In genomic region chr9:126806336-126806735, GRCh38 we compare ENCODE assay signal across 9 cellular contexts. TPM values are rescaled to one million over a fixed set of nuclear protein-coding genes. Genes with fewer than 3 reads are reported as not detected.
DNase-seq lines count a peak whose midpoint lies in the region; ATAC-seq and TF ChIP-seq lines count a peak whose summit lies in the region.
"Had no signal": no experiment of that assay in that cellular context is flagged by ENCODE, and none has a peak within 500 bp of the region (broad histone marks: within the 10 kb centered on the region; RNA-seq: fewer than 3 reads in every experiment).

No MANE protein-coding gene starts in this region.

- ATAC-seq in CD4-positive, alpha-beta T cell (ENCODE audit: poor library complexity) = no peak
- no peak for ATAC-seq in naive thymus-derived CD8-positive, alpha-beta T cell
- ATAC-seq in sciatic nerve = no peak

- peaks cover 9% of the 10 kb centered on the region; the same call in 1 of the 2 replicates for H3K4me1 ChIP-seq in MM.1S (ENCODE audit: low read length)
- H3K4me1 ChIP-seq in mammary epithelial cell (ENCODE audit: insufficient read depth, low read length) = peaks cover 14% of the 10 kb centered on the region

- H3K36me3 Mint-ChIP-seq in CD4-positive, alpha-beta T cell (ENCODE audit: low read depth) = peaks cover 47% of the 10 kb centered on the region
- H3K36me3 Mint-ChIP-seq in naive thymus-derived CD8-positive, alpha-beta T cell = peaks cover 0 to 32% (median 5%) of the 10 kb centered on the region in 3 donors

- H3K9ac ChIP-seq in MM.1S (ENCODE audit: low read length) (peak overlapping the region; percentile 92; the same call in 1 of the 2 replicates), mammary epithelial cell (ENCODE audit: insufficient read depth, low read length) (peak overlapping the region; percentile 99)

- no peaks in the 10 kb centered on the region for H3K27me3 ChIP-seq in CD4-positive, alpha-beta T cell (ENCODE audit: control insufficient read depth, insufficient read depth, low read length)
- H3K27me3 ChIP-seq in MM.1S (replicated peaks; ENCODE audit: insufficient read depth, low read length) = no peaks in the 10 kb centered on the region
- H3K27me3 ChIP-seq in mammary epithelial cell (ENCODE audit: insufficient read depth, low read length) = no peaks in the 10 kb centered on the region

- dilution Hi-C loops in mammary epithelial cell (cut with HindIII; ENCODE audit: low sequenced_read_pairs) = no loop called here

- POLR2A ChIA-PET in CD4-positive, alpha-beta T cell (lab: Charles Lee) = interaction anchor here (4.4 kb wide), 1 partner anchor 84 kb away, joined by 25 read pairs; no protein-coding TSS in a partner anchor
- POLR2A ChIA-PET in naive thymus-derived CD8-positive, alpha-beta T cell (lab: Charles Lee) = interaction anchor here (1.2 kb wide), 1 partner anchor 83 kb away, joined by 4 read pairs; no protein-coding TSS in a partner anchor

- H3K4me2 ChIP-seq in MM.1S (ENCODE audit: low read depth, low read length) (peak overlapping the region; percentile 82), mammary epithelial cell (ENCODE audit: insufficient read depth, low read depth, low read length) (peak overlapping the region; percentile 88)

- 45% methylated on average over 2 of the region's 2 CpGs for WGBS in mammary epithelial cell (ENCODE audit: low coverage, missing lambda C conversion rate)
- WGBS in lower leg skin, 2 donors = 62 to 65% methylated on average over 2 of the region's 2 CpGs

- no peaks in the 10 kb centered on the region for H3K9me2 ChIP-seq in MM.1S (replicated peaks; ENCODE audit: insufficient read depth, low read length)

- H2AFZ ChIP-seq in MM.1S (ENCODE audit: low read length) (no peak overlapping the region), mammary epithelial cell (ENCODE audit: low read depth, low read length) (no peak overlapping the region)

- in situ Hi-C loops in mammary epithelial cell (cut with MboI; ENCODE audit: low sequenced_read_pairs in 2 of 2) = no loop called here

- H3K79me2 ChIP-seq in MM.1S (ENCODE audit: low read length) = peaks cover 64% of the 10 kb centered on the region
- peaks cover 64% of the 10 kb centered on the region for H3K79me2 ChIP-seq in mammary epithelial cell (ENCODE audit: insufficient read depth, low read length)

- TF ChIP-seq POLR2A in lower leg skin (IDR thresholded peaks at IDR 0.05) = no peak

- TF ChIP-seq CTCF in CD4-positive, alpha-beta T cell (IDR thresholded peaks at IDR 0.05) = no peak
- TF ChIP-seq CTCF in MM.1S (IDR thresholded peaks at IDR 0.05; ENCODE audit: low read length) (no peak), mammary epithelial cell (conservative IDR thresholded peaks at IDR 0.05 in 1 of 2, IDR thresholded peaks at IDR 0.05 in 1 of 2; ENCODE audit: extremely low read depth in 1 of 2, insufficient read depth in 1 of 2, low read depth in 1 of 2, low read length in 2 of 2) (no peak), lower leg skin (IDR thresholded peaks at IDR 0.05) (no peak)

- intact Hi-C loops in CD4-positive, alpha-beta T cell (cut with DNase I, micrococcal nuclease) = loop anchor here in 1 of 2 experiments (5.0 kb wide), 1 partner anchor 1544 kb away; the partner anchor contains the start of gene GAPVD1
- intact Hi-C loops in mammary epithelial cell (cut with micrococcal nuclease) (no loop called here), sciatic nerve (cut with DNase I) (no loop called here), lower leg skin (cut with DNase I; ENCODE audit: low total_unique reads) (no loop called here)

- peak overlapping the region; percentile 79 for H3K27ac ChIP-seq in CD4-positive, alpha-beta T cell (ENCODE audit: low read depth, low read length)
- H3K27ac ChIP-seq in MM.1S (ENCODE audit: low read length) (peak overlapping the region; percentile 90; the same call in 1 of the 2 replicates), mammary epithelial cell (ENCODE audit: insufficient read depth, low read depth, low read length) (peak overlapping the region; percentile 94)

- no peak for DNase-seq in CD4-positive, alpha-beta T cell
- DNase-seq in MM.1S (no peak), mammary epithelial cell (peak; percentile 37), sciatic nerve (ENCODE audit: low spot score) (no peak), lower leg skin (ENCODE audit: low spot score in 2 of 2) (no peak), NCI-H1417 treated with DMSO at 0.1 percent for 48 hours (lab: John Stamatoyannopoulos, UW) (no peak), midbrain (lab: John Stamatoyannopoulos, UW) (no peak)
- no peak for DNase-seq in naive thymus-derived CD8-positive, alpha-beta T cell
- DNase-seq: KG1 had no signal

- peak overlapping the region; percentile 96 for H3K27ac Mint-ChIP-seq in CD4-positive, alpha-beta T cell
- H3K27ac Mint-ChIP-seq in naive thymus-derived CD8-positive, alpha-beta T cell = peak overlapping the region; percentile 93 to 99 (median 96)

- BruUV-seq in mammary epithelial cell (replicated peaks; lab: Mats Ljungman, UMichigan) = no TSS peak

- H3K36me3 ChIP-seq in MM.1S (replicated peaks; ENCODE audit: insufficient read depth, low read length) (peaks cover 3% of the 10 kb centered on the region; the same call in 1 of the 2 replicates), mammary epithelial cell (ENCODE audit: insufficient read depth, low read length) (peaks cover under 1% of the 10 kb centered on the region)

- H3K4me3 Mint-ChIP-seq in CD4-positive, alpha-beta T cell = peak overlapping the region; percentile 99
- H3K4me3 Mint-ChIP-seq in naive thymus-derived CD8-positive, alpha-beta T cell = peak overlapping the region; percentile 91 to 99 (median 95)

- no peaks in the 10 kb centered on the region for H3K27me3 Mint-ChIP-seq in CD4-positive, alpha-beta T cell
- H3K27me3 Mint-ChIP-seq in naive thymus-derived CD8-positive, alpha-beta T cell = peaks cover 0 to 2% (median 0%) of the 10 kb centered on the region in 5 donors

- H4K20me1 ChIP-seq in MM.1S (ENCODE audit: insufficient read depth, low read length) = no peaks in the 10 kb centered on the region
- no peaks in the 10 kb centered on the region for H4K20me1 ChIP-seq in mammary epithelial cell (ENCODE audit: insufficient read depth, low read length)

- H3K4me3 ChIP-seq in MM.1S (ENCODE audit: low read length) = peak overlapping the region; percentile 88
- H3K4me3 ChIP-seq in mammary epithelial cell (replicated peaks in 1 of 3; ENCODE audit: insufficient read depth in 1 of 3, low read depth in 2 of 3, low read length in 3 of 3) = peak overlapping the region; percentile 73 to 88 (median 77)
- no peak overlapping the region for H3K4me3 ChIP-seq in lower leg skin (ENCODE audit: low read depth, poor library complexity, severe bottlenecking)

- H3K4me1 Mint-ChIP-seq in CD4-positive, alpha-beta T cell (ENCODE audit: low read depth) = peaks cover 53% of the 10 kb centered on the region
- peaks cover 20 to 48% (median 47%) of the 10 kb centered on the region in 4 donors for H3K4me1 Mint-ChIP-seq in naive thymus-derived CD8-positive, alpha-beta T cell

- no peaks in the 10 kb centered on the region for H3K9me3 Mint-ChIP-seq in CD4-positive, alpha-beta T cell
- H3K9me3 Mint-ChIP-seq in naive thymus-derived CD8-positive, alpha-beta T cell = peaks cover 0 to 11% (median 0%) of the 10 kb centered on the region in 9 donors

- peaks cover 15% of the 10 kb centered on the region for H3F3A ChIP-seq in MM.1S (ENCODE audit: insufficient read depth, low read length)

- H3K9me3 ChIP-seq in CD4-positive, alpha-beta T cell (ENCODE audit: control insufficient read depth, low read length) = no peaks in the 10 kb centered on the region
- H3K9me3 ChIP-seq in MM.1S (replicated peaks; ENCODE audit: insufficient read depth, low read length) (no peaks in the 10 kb centered on the region), mammary epithelial cell (replicated peaks; ENCODE audit: insufficient read depth, low read length) (no peaks in the 10 kb centered on the region)

- CTCF ChIA-PET in CD4-positive, alpha-beta T cell (lab: Charles Lee) = interaction anchor here (0.7 to 2.7 kb wide), 2 partner anchors 25 to 101 kb away, joined by 3 to 13 read pairs; no protein-coding TSS in a partner anchor
- CTCF ChIA-PET in mammary epithelial cell (lab: Charles Lee; ENCODE audit: low non-redundant PET) = no interaction called here

RNA-seq across cellular contexts. Expression of gene ZBTB43, which starts 1.5 kb away (rescaled TPM):
- total RNA-seq in CD4-positive, alpha-beta T cell = 10 to 100 TPM; 47.7 to 50.8 TPM
- total RNA-seq in mammary epithelial cell (10 to 100 TPM; 24.0 to 32.4 TPM), sciatic nerve (12.7 TPM), lower leg skin (100 to 1,000 TPM in 1 of 4 donors, 10 to 100 TPM in 3; 26.9 to 153 (median 35.6) TPM)
- 7.0 TPM for polyA plus RNA-seq in mammary epithelial cell
- polyA minus RNA-seq in mammary epithelial cell = 6.4 TPM
- total RNA-seq in naive thymus-derived CD8-positive, alpha-beta T cell = 10 to 100 TPM; 22.5 to 29.3 TPM
- polyA plus RNA-seq in naive thymus-derived CD8-positive, alpha-beta T cell = 10 to 100 TPM in 1 of 3 donors, 1 to 10 TPM in 2; 6.9 to 14.9 (median 9.1) TPM

RNA-seq across cellular contexts. Expression of gene ZBTB34, which starts 54.1 kb away (rescaled TPM):
- 1 to 10 TPM; 2.5 to 2.9 TPM for total RNA-seq in CD4-positive, alpha-beta T cell
- total RNA-seq in mammary epithelial cell (10 to 100 TPM in 1 of 2 donors, 1 to 10 TPM in 1; 5.1 to 10.3 TPM), sciatic nerve (12.3 TPM), lower leg skin (10 to 100 TPM; 12.0 to 13.8 (median 13.1) TPM)
- polyA plus RNA-seq in mammary epithelial cell = 3.4 TPM
- polyA minus RNA-seq in mammary epithelial cell = 7.0 TPM
- total RNA-seq in naive thymus-derived CD8-positive, alpha-beta T cell = 1 to 10 TPM; 8.3 to 8.5 TPM
- under 1 TPM; 0.61 to 0.99 (median 0.66) TPM for polyA plus RNA-seq in naive thymus-derived CD8-positive, alpha-beta T cell
